Comparison of ENCODE assay signal across 9 cellular contexts in genomic region chr10:88070080-88070880, GRCh38.
A peak's percentile ranks its signal among the peaks of the same experiment; 100 is the strongest.
DNase-seq lines count a peak whose midpoint lies in the region; ATAC-seq, FAIRE-seq and TF ChIP-seq lines count a peak whose summit lies in the region.
"Had no signal": no experiment of that assay in that cellular context is flagged by ENCODE, and none has a peak within 500 bp of the region (broad histone marks: within the 10 kb centered on the region; RNA-seq: fewer than 3 reads in every experiment).

No MANE protein-coding gene starts in this region.

- H3K36me3 ChIP-seq in colonic mucosa: no peaks in the 10 kb centered on the region

- intact Hi-C loops in colonic mucosa (cut with DNase I): no loop called here

- DNase-seq in GM12891 (ENCODE audit: insufficient read length, low spot score): no peak
- peak; percentile 51 for DNase-seq in fibroblast of villous mesenchyme (ENCODE audit: low read depth)
- no peak for DNase-seq in colonic mucosa
- no peak for DNase-seq in UCSD-AML1 (lab: John Stamatoyannopoulos, UW; ENCODE audit: unreplicated experiment)
- DNase-seq in activated CD8-positive, alpha-beta memory T cell treated with anti-CD3 and anti-CD28 coated beads, Interleukin-2, amount 50 U/mL, for 48 hours: no peak
- DNase-seq: activated naive CD4-positive, alpha-beta T cell treated with anti-CD3 and anti-CD28 coated beads for 36 hours had no signal

- TF ChIP-seq CTCF in fibroblast of villous mesenchyme (IDR thresholded peaks at IDR 0.05; ENCODE audit: insufficient read depth, low read depth, low read length) (no peak), colonic mucosa (IDR thresholded peaks at IDR 0.05) (no peak)

- H3K27ac ChIP-seq in colonic mucosa: no peak overlapping the region

- no peaks in the 10 kb centered on the region for H3K27me3 ChIP-seq in colonic mucosa

- no peaks in the 10 kb centered on the region for H3K9me3 ChIP-seq in colonic mucosa

- TF ChIP-seq POLR2A in GM12891 (IDR thresholded peaks at IDR 0.05; ENCODE audit: low read depth, low read length): no peak

- H3K9ac ChIP-seq in colonic mucosa (ENCODE audit: low read depth in 2 of 2, low read length in 2 of 2): no peak overlapping the region

- peak; percentile 45 for ATAC-seq in GM21515 (IDR thresholded peaks at IDR 0.05; ENCODE audit: unreplicated experiment)
- ATAC-seq in HG03520 (IDR thresholded peaks at IDR 0.05; ENCODE audit: unreplicated experiment): peak; percentile 56
- no peak for ATAC-seq in HG03280 (IDR thresholded peaks at IDR 0.05; ENCODE audit: unreplicated experiment)

- FAIRE-seq in GM12891 (lab: Jason Lieb, UNC): peak; percentile 94

- no peak overlapping the region for H3K4me3 ChIP-seq in fibroblast of villous mesenchyme (ENCODE audit: low read depth, low read length)
- no peak overlapping the region for H3K4me3 ChIP-seq in colonic mucosa

- H3K4me1 ChIP-seq in colonic mucosa: no peaks in the 10 kb centered on the region

TF ChIP-seq in GM12891, 5 proteins besides CTCF, POLR2A, EP300 and RAD21:
- TF ChIP-seq PAX5 (IDR thresholded peaks at IDR 0.05; ENCODE audit: insufficient read depth, low read length, severe bottlenecking) (no peak), POLR2AphosphoS5 (IDR thresholded peaks at IDR 0.05; ENCODE audit: low read depth, low read length) (peak; percentile 43; the same call in 1 of the 2 replicates), SPI1 (IDR thresholded peaks at IDR 0.05; ENCODE audit: low read depth, low read length) (peak; percentile 92), POU2F2 (IDR thresholded peaks at IDR 0.05; ENCODE audit: low read depth, low read length) (peak; percentile 96), TAF1 (IDR thresholded peaks at IDR 0.05; ENCODE audit: low read depth, low read length) (no peak)
